17 cellular contexts compared by ENCODE assay signal in the genomic region with DNA sequence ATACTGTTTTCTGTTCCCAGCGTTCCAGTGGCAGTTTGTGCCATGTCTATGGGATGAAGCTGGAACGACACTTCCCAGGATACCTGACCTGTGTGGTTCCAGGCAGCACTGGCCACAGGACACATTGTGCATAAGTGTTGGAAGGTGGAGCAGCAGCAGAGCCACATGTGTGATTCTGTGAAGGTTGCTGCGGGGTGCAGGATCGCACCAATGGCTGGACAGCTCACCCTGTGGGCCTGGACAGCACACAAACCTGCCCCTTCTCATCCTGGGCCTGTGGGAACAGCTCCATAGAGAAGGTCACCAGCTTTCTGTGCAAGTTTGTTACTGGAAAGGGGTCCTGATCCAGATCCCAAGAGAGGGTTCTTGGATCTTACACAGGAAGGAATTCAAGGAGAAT.
DNase-seq lines count a peak whose midpoint lies in the region; FAIRE-seq and TF ChIP-seq lines count a peak whose summit lies in the region.
"Had no signal": no experiment of that assay in that cellular context is flagged by ENCODE, and none has a peak within 500 bp of the region (broad histone marks: within the 10 kb centered on the region; RNA-seq: fewer than 3 reads in every experiment).

No MANE protein-coding gene starts in this region.

- no peak overlapping the region for H3K4me3 Mint-ChIP-seq in endodermal cell
- H3K4me3 Mint-ChIP-seq: CD4-positive, alpha-beta memory T cell; H9 had no signal

- H2BK120ac ChIP-seq in neuronal stem cell (ENCODE audit: low read depth, low read length) = no peak overlapping the region

- no peak overlapping the region for H4K8ac ChIP-seq in neuronal stem cell (ENCODE audit: low read depth, low read length)

- H3K4me3 ChIP-seq in endodermal cell (ENCODE audit: low read length) (no peak overlapping the region), neuronal stem cell (ENCODE audit: low read length in 2 of 2) (no peak overlapping the region), uterus (no peak overlapping the region)
- H3K4me3 ChIP-seq: GM12878, GM23248 had no signal

- no peak overlapping the region for H2AFZ ChIP-seq in neuronal stem cell (ENCODE audit: low read length)
- H2AFZ ChIP-seq: GM23248 had no signal

- H3K27me3 ChIP-seq in endodermal cell (ENCODE audit: control insufficient read depth, insufficient read depth, low read length, poor library complexity, severe bottlenecking) = no peaks in the 10 kb centered on the region
- no peaks in the 10 kb centered on the region for H3K27me3 ChIP-seq in neuronal stem cell (ENCODE audit: control insufficient read depth in 3 of 3, insufficient read depth in 3 of 3, low read depth in 1 of 3, low read length in 3 of 3)
- H3K27me3 ChIP-seq in uterus = no peaks in the 10 kb centered on the region

- H3K18ac ChIP-seq in neuronal stem cell (ENCODE audit: low read length) = no peak overlapping the region

- WGBS in endodermal cell (ENCODE audit: insufficient coverage in 1 of 2, insufficient read length in 1 of 2), 2 experiments = 91% methylated on average over 4 of the region's 4 CpGs; no CpG with 5 or more reads in 1 of the 2 experiments
- no CpG with 5 or more reads among the region's 4 CpGs for WGBS in neuronal stem cell (ENCODE audit: extremely low coverage in 2 of 2, insufficient read length in 2 of 2, insufficient replicate concordance in 1 of 2), 2 donors

- no peak overlapping the region for H3K4ac ChIP-seq in neuronal stem cell (ENCODE audit: low read length)

- no peak overlapping the region for H2BK12ac ChIP-seq in neuronal stem cell (ENCODE audit: low read length)

- intact Hi-C loops in uterus (cut with DNase I; ENCODE audit: low total_unique reads) = no loop called here

- no peaks in the 10 kb centered on the region for H3K4me1 ChIP-seq in endodermal cell (ENCODE audit: control insufficient read depth, insufficient read depth, low read length)
- H3K4me1 ChIP-seq in neuronal stem cell (ENCODE audit: control insufficient read depth in 2 of 2, insufficient read depth in 1 of 2, low read depth in 1 of 2, low read length in 2 of 2) = peaks cover 0 to 1% of the 10 kb centered on the region in 2 donors
- H3K4me1 ChIP-seq in uterus = no peaks in the 10 kb centered on the region

- TF ChIP-seq CTCF in endodermal cell (conservative IDR thresholded peaks at IDR 0.05) (no peak), uterus (IDR thresholded peaks at IDR 0.05) (no peak)

- H3K27me3 Mint-ChIP-seq in endodermal cell (ENCODE audit: insufficient read depth) = no peaks in the 10 kb centered on the region
- H3K27me3 Mint-ChIP-seq: CD4-positive, alpha-beta memory T cell had no signal

- H4K91ac ChIP-seq in neuronal stem cell (ENCODE audit: low read depth, low read length, poor library complexity) = no peak overlapping the region

- H3K4me1 Mint-ChIP-seq in endodermal cell = no peaks in the 10 kb centered on the region
- H3K4me1 Mint-ChIP-seq: CD4-positive, alpha-beta memory T cell had no signal

- no peak for TF ChIP-seq POLR2A in uterus (IDR thresholded peaks at IDR 0.05)

- H3K9me3 Mint-ChIP-seq in endodermal cell = no peaks in the 10 kb centered on the region
- H3K9me3 Mint-ChIP-seq: H9 had no signal

- H3K14ac ChIP-seq in neuronal stem cell (ENCODE audit: low read length) = no peak overlapping the region

- H3K27ac Mint-ChIP-seq in endodermal cell = no peak overlapping the region
- H3K27ac Mint-ChIP-seq: CD4-positive, alpha-beta memory T cell; H9 had no signal

- H3K9ac ChIP-seq in endodermal cell (ENCODE audit: extremely low read depth, low read length, poor library complexity, severe bottlenecking) (no peak overlapping the region), neuronal stem cell (ENCODE audit: low read depth, low read length, poor library complexity) (no peak overlapping the region)
- H3K9ac ChIP-seq: GM23248 had no signal

- H3K36me3 Mint-ChIP-seq in endodermal cell (ENCODE audit: low read depth) = no peaks in the 10 kb centered on the region
- H3K36me3 Mint-ChIP-seq: CD4-positive, alpha-beta memory T cell had no signal

- no peak overlapping the region for H3K27ac ChIP-seq in endodermal cell (ENCODE audit: low read depth, low read length)
- H3K27ac ChIP-seq in neuronal stem cell (replicated peaks; ENCODE audit: low read length) = no peak overlapping the region
- no peak overlapping the region for H3K27ac ChIP-seq in uterus
- H3K27ac ChIP-seq: GM23248 had no signal

- H2AK5ac ChIP-seq in neuronal stem cell (ENCODE audit: low read depth, low read length) = peak overlapping the region; percentile 47

- no peak overlapping the region for H2BK5ac ChIP-seq in neuronal stem cell (ENCODE audit: low read length)

- H3K23ac ChIP-seq in neuronal stem cell (ENCODE audit: low read depth, low read length, poor library complexity) = no peak overlapping the region

- peak; percentile 9 for FAIRE-seq in urothelium cell line (lab: Jason Lieb, UNC)
- FAIRE-seq: GM12878, GM19239 had no signal

- DNase-seq in endodermal cell (peak; percentile 26), neuronal stem cell (ENCODE audit: low spot score) (no peak), urothelium cell line (ENCODE audit: low spot score) (no peak), uterus (no peak), globus pallidus (ENCODE audit: low spot score) (no peak), germinal center (ENCODE audit: low spot score) (no peak)
- DNase-seq: C1 segment of cervical spinal cord; CD4-positive, alpha-beta memory T cell; COR-L47; DMS153; DMS79; EL; GDM1; GM23248; H9 had no signal

- H3K9me3 ChIP-seq in endodermal cell (ENCODE audit: control insufficient read depth, low read length) = no peaks in the 10 kb centered on the region
- H3K9me3 ChIP-seq in neuronal stem cell (replicated peaks in 1 of 2; ENCODE audit: control insufficient read depth in 2 of 2, insufficient read depth in 1 of 2, low read depth in 1 of 2, low read length in 2 of 2) = no peaks in the 10 kb centered on the region
- no peaks in the 10 kb centered on the region for H3K9me3 ChIP-seq in uterus

- H3K36me3 ChIP-seq in endodermal cell (ENCODE audit: control insufficient read depth, insufficient read depth, low read length) (no peaks in the 10 kb centered on the region), neuronal stem cell (replicated peaks in 1 of 2; ENCODE audit: control insufficient read depth in 2 of 2, insufficient read depth in 2 of 2, low read length in 2 of 2) (no peaks in the 10 kb centered on the region), uterus (no peaks in the 10 kb centered on the region)

- no peak overlapping the region for H2BK15ac ChIP-seq in neuronal stem cell (ENCODE audit: low read length)

- no peak overlapping the region for H3K4me2 ChIP-seq in neuronal stem cell (ENCODE audit: insufficient read depth, low read length, poor library complexity, severe bottlenecking)

- H3K79me1 ChIP-seq in neuronal stem cell (ENCODE audit: low read depth, low read length) = no peaks in the 10 kb centered on the region
